Comparison of ENCODE assay signal across 2 cellular contexts in genomic region chr4:8592366-8593267, GRCh38.
A peak's percentile ranks its signal among the peaks of the same experiment; 100 is the strongest.
TF ChIP-seq lines count a peak whose summit lies in the region.

CPZ (plus strand) TSS chr4:8592765; CDS start chr4:8592834, 69 bp downstream.

TF ChIP-seq in HepG2, 621 proteins besides CTCF, POLR2A, EP300 and RAD21 (continues in another document):
- TF ChIP-seq NAIF1 (CRISPR knock-in tag; IDR thresholded peaks at IDR 0.05; ENCODE audit: borderline replicate concordance) (peak; percentile 96), CBX1 (IDR thresholded peaks at IDR 0.05; ENCODE audit: low read depth) (no peak), ZSCAN5A (CRISPR knock-in tag; IDR thresholded peaks at IDR 0.05; ENCODE audit: borderline replicate concordance) (no peak), ZFX (CRISPR knock-in tag; IDR thresholded peaks at IDR 0.05; ENCODE audit: low read depth) (no peak), ETV6 (CRISPR knock-in tag; conservative IDR thresholded peaks at IDR 0.05) (no peak), ZNF687 (CRISPR knock-in tag; IDR thresholded peaks at IDR 0.05) (no peak), ZNF777 (CRISPR knock-in tag; IDR thresholded peaks at IDR 0.05) (peak; percentile 67; the same call in 1 of the 2 replicates), MAFF (IDR thresholded peaks at IDR 0.05; ENCODE audit: low read depth, low read length) (no peak), PITX1 (CRISPR knock-in tag; IDR thresholded peaks at IDR 0.05) (no peak), NPAS2 (CRISPR knock-in tag; IDR thresholded peaks at IDR 0.05; ENCODE audit: borderline replicate concordance) (no peak), ZZZ3 (CRISPR knock-in tag; IDR thresholded peaks at IDR 0.05; ENCODE audit: borderline replicate concordance) (no peak), KLF15 (CRISPR knock-in tag; IDR thresholded peaks at IDR 0.05; ENCODE audit: borderline replicate concordance) (no peak), ATF1 (CRISPR knock-in tag; IDR thresholded peaks at IDR 0.05) (no peak), SIX4 (CRISPR knock-in tag; IDR thresholded peaks at IDR 0.05) (peak; percentile 82), ZNF451 (CRISPR knock-in tag; IDR thresholded peaks at IDR 0.05) (no peak), ELF3 (CRISPR knock-in tag; IDR thresholded peaks at IDR 0.05) (no peak), ZC3H13 (CRISPR knock-in tag; IDR thresholded peaks at IDR 0.05) (no peak), ZNF343 (CRISPR knock-in tag; IDR thresholded peaks at IDR 0.05) (no peak), ARID2 (CRISPR knock-in tag; IDR thresholded peaks at IDR 0.05; ENCODE audit: borderline replicate concordance) (no peak), KLF11 (CRISPR knock-in tag; IDR thresholded peaks at IDR 0.05) (no peak)
- TF ChIP-seq, protein P1, sequence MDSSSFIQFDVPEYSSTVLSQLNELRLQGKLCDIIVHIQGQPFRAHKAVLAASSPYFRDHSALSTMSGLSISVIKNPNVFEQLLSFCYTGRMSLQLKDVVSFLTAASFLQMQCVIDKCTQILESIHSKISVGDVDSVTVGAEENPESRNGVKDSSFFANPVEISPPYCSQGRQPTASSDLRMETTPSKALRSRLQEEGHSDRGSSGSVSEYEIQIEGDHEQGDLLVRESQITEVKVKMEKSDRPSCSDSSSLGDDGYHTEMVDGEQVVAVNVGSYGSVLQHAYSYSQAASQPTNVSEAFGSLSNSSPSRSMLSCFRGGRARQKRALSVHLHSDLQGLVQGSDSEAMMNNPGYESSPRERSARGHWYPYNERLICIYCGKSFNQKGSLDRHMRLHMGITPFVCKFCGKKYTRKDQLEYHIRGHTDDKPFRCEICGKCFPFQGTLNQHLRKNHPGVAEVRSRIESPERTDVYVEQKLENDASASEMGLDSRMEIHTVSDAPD (CRISPR knock-in tag; IDR thresholded peaks at IDR 0.05) = no peak
- TF ChIP-seq, protein P2, sequence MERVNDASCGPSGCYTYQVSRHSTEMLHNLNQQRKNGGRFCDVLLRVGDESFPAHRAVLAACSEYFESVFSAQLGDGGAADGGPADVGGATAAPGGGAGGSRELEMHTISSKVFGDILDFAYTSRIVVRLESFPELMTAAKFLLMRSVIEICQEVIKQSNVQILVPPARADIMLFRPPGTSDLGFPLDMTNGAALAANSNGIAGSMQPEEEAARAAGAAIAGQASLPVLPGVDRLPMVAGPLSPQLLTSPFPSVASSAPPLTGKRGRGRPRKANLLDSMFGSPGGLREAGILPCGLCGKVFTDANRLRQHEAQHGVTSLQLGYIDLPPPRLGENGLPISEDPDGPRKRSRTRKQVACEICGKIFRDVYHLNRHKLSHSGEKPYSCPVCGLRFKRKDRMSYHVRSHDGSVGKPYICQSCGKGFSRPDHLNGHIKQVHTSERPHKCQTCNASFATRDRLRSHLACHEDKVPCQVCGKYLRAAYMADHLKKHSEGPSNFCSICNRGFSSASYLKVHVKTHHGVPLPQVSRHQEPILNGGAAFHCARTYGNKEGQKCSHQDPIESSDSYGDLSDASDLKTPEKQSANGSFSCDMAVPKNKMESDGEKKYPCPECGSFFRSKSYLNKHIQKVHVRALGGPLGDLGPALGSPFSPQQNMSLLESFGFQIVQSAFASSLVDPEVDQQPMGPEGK (CRISPR knock-in tag; IDR thresholded peaks at IDR 0.05) = peak; percentile 73
- TF ChIP-seq, protein P3, sequence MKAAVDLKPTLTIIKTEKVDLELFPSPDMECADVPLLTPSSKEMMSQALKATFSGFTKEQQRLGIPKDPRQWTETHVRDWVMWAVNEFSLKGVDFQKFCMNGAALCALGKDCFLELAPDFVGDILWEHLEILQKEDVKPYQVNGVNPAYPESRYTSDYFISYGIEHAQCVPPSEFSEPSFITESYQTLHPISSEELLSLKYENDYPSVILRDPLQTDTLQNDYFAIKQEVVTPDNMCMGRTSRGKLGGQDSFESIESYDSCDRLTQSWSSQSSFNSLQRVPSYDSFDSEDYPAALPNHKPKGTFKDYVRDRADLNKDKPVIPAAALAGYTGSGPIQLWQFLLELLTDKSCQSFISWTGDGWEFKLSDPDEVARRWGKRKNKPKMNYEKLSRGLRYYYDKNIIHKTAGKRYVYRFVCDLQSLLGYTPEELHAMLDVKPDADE (CRISPR knock-in tag; IDR thresholded peaks at IDR 0.05) = no peak

TF ChIP-seq in H1, 55 proteins besides CTCF, POLR2A, EP300 and RAD21:
- TF ChIP-seq TEAD4 (IDR thresholded peaks at IDR 0.05; ENCODE audit: low read depth, low read length) = 0 out of 2 replicates have a peak, but pooled peaks have one; percentile 4
- TF ChIP-seq SP4 (IDR thresholded peaks at IDR 0.05; ENCODE audit: low read length) = peak; percentile 21; the same call in 1 of the 2 replicates
- 0 out of 2 replicates have a peak, but pooled peaks have one; percentile 53 for TF ChIP-seq TAF1 (IDR thresholded peaks at IDR 0.05; ENCODE audit: low read depth, low read length)
- 0 out of 2 replicates have a peak, but pooled peaks have one; percentile 35 for TF ChIP-seq RBBP5 (IDR thresholded peaks at IDR 0.05; ENCODE audit: borderline replicate concordance, low read depth, low read length)
- no peak for TF ChIP-seq TBP (IDR thresholded peaks at IDR 0.05; ENCODE audit: low read depth, low read length)
- no peak for TF ChIP-seq FOSL1 (IDR thresholded peaks at IDR 0.05; ENCODE audit: insufficient read depth, low read depth, low read length)
- TF ChIP-seq ATF2 (IDR thresholded peaks at IDR 0.05; ENCODE audit: low read length) = no peak
- no peak for TF ChIP-seq RXRA (IDR thresholded peaks at IDR 0.05; ENCODE audit: insufficient read depth, low read depth, low read length)
- TF ChIP-seq RNF2 (IDR thresholded peaks at IDR 0.05; ENCODE audit: borderline replicate concordance, low read depth, low read length, missing control alignments, poor library complexity, severe bottlenecking) = no peak
- no peak for TF ChIP-seq HDAC2 (IDR thresholded peaks at IDR 0.05; ENCODE audit: borderline replicate concordance in 1 of 2, low read depth in 2 of 2, low read length in 2 of 2)
- TF ChIP-seq SRF (IDR thresholded peaks at IDR 0.05; ENCODE audit: low read depth, low read length) = no peak
- no peak for TF ChIP-seq ZNF274 (IDR thresholded peaks at IDR 0.05; ENCODE audit: borderline replicate concordance, extremely low read depth, low read length)
- TF ChIP-seq TAF7 (optimal IDR thresholded peaks at IDR 0.05; ENCODE audit: borderline replicate concordance, low read depth, low read length) = peak; percentile 5
- TF ChIP-seq ATF3 (IDR thresholded peaks at IDR 0.05; ENCODE audit: insufficient read depth, low read depth, low read length) = no peak
- no peak for TF ChIP-seq BRCA1 (IDR thresholded peaks at IDR 0.05; ENCODE audit: low read depth, low read length)
- peak; percentile 20; the same call in 1 of the 2 replicates for TF ChIP-seq SP1 (IDR thresholded peaks at IDR 0.05; ENCODE audit: low read depth, low read length)
- 0 out of 2 replicates have a peak, but pooled peaks have one; percentile 28 for TF ChIP-seq EGR1 (IDR thresholded peaks at IDR 0.05; ENCODE audit: borderline replicate concordance, low read depth, low read length)
- TF ChIP-seq YY1 (IDR thresholded peaks at IDR 0.05; ENCODE audit: low read depth, low read length) = no peak
- TF ChIP-seq CBX8 (IDR thresholded peaks at IDR 0.05; ENCODE audit: borderline replicate concordance, low read depth, low read length) = no peak
- peak; percentile 10 for TF ChIP-seq ASH2L (IDR thresholded peaks at IDR 0.05; ENCODE audit: low read length)
- peak; percentile 56 for TF ChIP-seq PHF8 (conservative IDR thresholded peaks at IDR 0.05; ENCODE audit: low read depth, low read length)
- TF ChIP-seq POLR2AphosphoS5 (IDR thresholded peaks at IDR 0.05; ENCODE audit: low read depth, low read length) = no peak
- no peak for TF ChIP-seq CTBP2 (IDR thresholded peaks at IDR 0.05; ENCODE audit: borderline replicate concordance, insufficient read depth, insufficient read length, low read length)
- no peak for TF ChIP-seq KDM4A (IDR thresholded peaks at IDR 0.05; ENCODE audit: low read depth, low read length, severe bottlenecking)
- no peak for TF ChIP-seq POU5F1 (IDR thresholded peaks at IDR 0.05; ENCODE audit: low read depth, low read length)
- TF ChIP-seq CREB1 (IDR thresholded peaks at IDR 0.05) = 0 out of 2 replicates have a peak, but pooled peaks have one; percentile 31
- no peak for TF ChIP-seq RFX5 (IDR thresholded peaks at IDR 0.05; ENCODE audit: borderline replicate concordance, low read depth, low read length)
- TF ChIP-seq SIN3A (conservative IDR thresholded peaks at IDR 0.05 in 1 of 2, IDR thresholded peaks at IDR 0.05 in 1 of 2; ENCODE audit: low read depth in 1 of 2, low read length in 2 of 2) = no peak; a peak in 1 of 4 replicates
- TF ChIP-seq SAP30 (IDR thresholded peaks at IDR 0.05; ENCODE audit: insufficient read depth, insufficient replicate concordance, low read length) = no peak
